ENCODE assay signal across 1 cellular context in genomic region chr20:32109392-32110172, GRCh38.
TF ChIP-seq lines count a peak whose summit lies in the region.

TSS of gene TM9SF4 (plus strand) at chr20:32109714. CDS start at chr20:32109741, 27 bp downstream.

TF ChIP-seq in K562, 482 proteins besides CTCF, POLR2A, EP300 and RAD21 (continued from another document and continues in another):
- TF ChIP-seq ZBTB26 (CRISPR knock-in tag; IDR thresholded peaks at IDR 0.05), result peak; percentile 58; the same call in 1 of the 2 replicates
- TF ChIP-seq ZNF778 (CRISPR knock-in tag; IDR thresholded peaks at IDR 0.05), result no peak
- 0 out of 2 replicates have a peak, but pooled peaks have one; percentile 13 for TF ChIP-seq RFX5 (IDR thresholded peaks at IDR 0.05; ENCODE audit: low read depth, low read length)
- TF ChIP-seq ARNT (IDR thresholded peaks at IDR 0.05), result peak; percentile 73 to 99; a peak in 3 of 4 replicates
- peak; percentile 98 for TF ChIP-seq CREB3L1 (IDR thresholded peaks at IDR 0.05; ENCODE audit: borderline replicate concordance, low read depth)
- TF ChIP-seq ATF7 (IDR thresholded peaks at IDR 0.05), result peak; percentile 99
- peak; percentile 93 for TF ChIP-seq ZNF395 (CRISPR knock-in tag; IDR thresholded peaks at IDR 0.05)
- TF ChIP-seq EHMT2 (IDR thresholded peaks at IDR 0.05), result peak; percentile 63; the same call in 1 of the 2 replicates
- TF ChIP-seq NFATC3 (IDR thresholded peaks at IDR 0.05), result peak; percentile 67; the same call in 1 of the 2 replicates
- no peak for TF ChIP-seq SMAD3 (CRISPR knock-in tag; conservative IDR thresholded peaks at IDR 0.05)
- peak; percentile 91; the same call in 1 of the 2 replicates for TF ChIP-seq NR1H2 (CRISPR knock-in tag; IDR thresholded peaks at IDR 0.05)
- peak; percentile 91 for TF ChIP-seq ZBTB40 (IDR thresholded peaks at IDR 0.05)
- no peak for TF ChIP-seq ZBTB40 (CRISPR knock-in tag; IDR thresholded peaks at IDR 0.05)
- peak; percentile 47 for TF ChIP-seq ZNF589 (CRISPR knock-in tag; IDR thresholded peaks at IDR 0.05; ENCODE audit: low read depth)
- TF ChIP-seq ETV6 (IDR thresholded peaks at IDR 0.05; ENCODE audit: borderline replicate concordance in 1 of 2, low read depth in 2 of 2, low read length in 1 of 2), result no peak
- 0 out of 2 replicates have a peak, but pooled peaks have one; percentile 7 for TF ChIP-seq ETV6 (CRISPR knock-in tag; IDR thresholded peaks at IDR 0.05; ENCODE audit: borderline replicate concordance)
- peak; percentile 73 for TF ChIP-seq FOSL1 (tag; conservative IDR thresholded peaks at IDR 0.05)
- TF ChIP-seq TAF1 (IDR thresholded peaks at IDR 0.05; ENCODE audit: control insufficient read depth, extremely low read depth, insufficient read depth, low read length, severe bottlenecking), result peak; percentile 94
- 0 out of 2 replicates have a peak, but pooled peaks have one; percentile 8 for TF ChIP-seq MIER1 (IDR thresholded peaks at IDR 0.05; ENCODE audit: low read depth)
- peak; percentile 36 for TF ChIP-seq BRD9 (IDR thresholded peaks at IDR 0.05; ENCODE audit: low read depth, partially characterized antibody)
- TF ChIP-seq PBX2 (CRISPR knock-in tag; IDR thresholded peaks at IDR 0.05; ENCODE audit: low read depth), result no peak
- 0 out of 2 replicates have a peak, but pooled peaks have one; percentile 9 for TF ChIP-seq PBX2 (tag; conservative IDR thresholded peaks at IDR 0.05; ENCODE audit: low read depth)
- no peak for TF ChIP-seq TRIM24 (IDR thresholded peaks at IDR 0.05)
- peak; percentile 97 for TF ChIP-seq TAF9B (IDR thresholded peaks at IDR 0.05; ENCODE audit: partially characterized antibody)
- peak; percentile 75 for TF ChIP-seq PRDM10 (IDR thresholded peaks at IDR 0.05; ENCODE audit: partially characterized antibody)
- TF ChIP-seq BCOR (IDR thresholded peaks at IDR 0.05), result no peak; the same call in 1 of the 2 replicates
- no peak for TF ChIP-seq BRCA1 (IDR thresholded peaks at IDR 0.05)
- no peak for TF ChIP-seq BRCA1 (CRISPR knock-in tag; IDR thresholded peaks at IDR 0.05)
- peak; percentile 68 for TF ChIP-seq ESRRA (IDR thresholded peaks at IDR 0.05; ENCODE audit: borderline replicate concordance, low read depth)
- no peak for TF ChIP-seq NR4A1 (CRISPR knock-in tag; IDR thresholded peaks at IDR 0.05)
- TF ChIP-seq NR4A1 (tag; IDR thresholded peaks at IDR 0.05), result peak; percentile 84
- TF ChIP-seq ZC3H8 (IDR thresholded peaks at IDR 0.05), result 0 out of 2 replicates have a peak, but pooled peaks have one; percentile 67
- peak; percentile 93 for TF ChIP-seq CXXC5 (CRISPR knock-in tag; IDR thresholded peaks at IDR 0.05)
